ENCODE assay signal across 17 cellular contexts in the genomic region with DNA sequence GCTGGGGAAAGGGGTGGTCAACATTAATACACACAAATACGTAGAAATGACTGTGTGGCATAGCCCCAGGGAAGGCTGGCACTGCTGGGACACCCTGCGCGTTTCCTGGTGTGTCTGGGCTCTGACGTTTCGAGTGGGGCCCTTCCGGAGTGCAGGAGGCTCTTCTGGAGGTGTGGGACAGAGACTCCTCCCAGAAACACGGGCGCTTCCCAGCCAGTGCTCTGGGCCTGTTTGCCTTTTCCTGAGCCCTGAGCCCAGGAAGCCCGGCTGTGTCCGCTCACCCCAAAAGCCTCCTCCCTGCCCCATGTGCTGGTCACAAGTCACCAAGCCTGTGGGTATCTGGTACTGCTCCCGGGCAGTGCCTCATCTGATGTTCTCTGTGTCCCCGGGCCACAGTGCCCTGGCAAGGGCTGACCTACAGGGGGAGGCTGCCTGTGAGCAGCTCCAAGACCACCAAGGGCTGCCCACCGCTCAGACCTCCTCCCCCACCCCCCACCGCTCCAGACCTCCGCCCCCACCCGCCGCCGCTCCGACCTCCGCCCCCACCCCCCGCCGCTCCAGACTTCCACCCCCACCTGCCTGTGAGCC.
DNase-seq lines count a peak whose midpoint lies in the region; ATAC-seq, FAIRE-seq and TF ChIP-seq lines count a peak whose summit lies in the region.
"Had no signal": no experiment of that assay in that cellular context is flagged by ENCODE, and none has a peak within 500 bp of the region (broad histone marks: within the 10 kb centered on the region; RNA-seq: fewer than 3 reads in every experiment).

No MANE protein-coding gene starts in this region.

- no peak overlapping the region for H2BK12ac ChIP-seq in H9 (ENCODE audit: insufficient read length, low read depth, low read length)

- DNase-seq in Right ventricle myocardium inferior (ENCODE audit: missing footprints) (peak; percentile 45), left cardiac atrium (no peak), H9 (no peak), kidney (peak; percentile 49), psoas muscle (peak; percentile 7 to 29), T-helper 1 cell (no peak)
- DNase-seq: CD8-positive, alpha-beta T cell; COR-L47; DND-41; GDM1 had no signal

- peaks cover 3% of the 10 kb centered on the region for H3K23me2 ChIP-seq in H9 (ENCODE audit: insufficient read length, low read depth, low read length, poor library complexity, severe bottlenecking)

- no peak overlapping the region for H2BK15ac ChIP-seq in H9 (ENCODE audit: low read depth, low read length)

- no peak overlapping the region for H2BK120ac ChIP-seq in H9 (ENCODE audit: low read depth, low read length, poor library complexity, severe bottlenecking)

- intact Hi-C loops in Right ventricle myocardium inferior (cut with DNase I) (no loop called here), left cardiac atrium (cut with DNase I) (no loop called here), kidney (cut with DNase I) (no loop called here), psoas muscle (cut with DNase I) (no loop called here)

- H3K4me3 ChIP-seq in kidney (ENCODE audit: low read length in 2 of 2) (no peak overlapping the region), psoas muscle (no peak overlapping the region)
- H3K4me3 ChIP-seq: HAP-1 had no signal

- H2BK5ac ChIP-seq in H9 (ENCODE audit: insufficient read length, low read length): no peak overlapping the region

- no peaks in the 10 kb centered on the region for H3K79me2 ChIP-seq in H9 (ENCODE audit: insufficient read depth, low read length)

- no peak overlapping the region for H3K4me3 Mint-ChIP-seq in H9
- H3K4me3 Mint-ChIP-seq: CD14-positive monocyte; CD8-positive, alpha-beta T cell had no signal

- H3K4me1 Mint-ChIP-seq in H9: no peaks in the 10 kb centered on the region
- H3K4me1 Mint-ChIP-seq: CD14-positive monocyte had no signal

- H3K18ac ChIP-seq in H9 (ENCODE audit: insufficient read length, low read depth, low read length): no peak overlapping the region

- no CpG with 5 or more reads among the region's 22 CpGs for WGBS in H9 (ENCODE audit: extremely low coverage, insufficient read length, low lambda C conversion rate)
- WGBS in psoas muscle, 3 donors: 62 to 74% (median 71%) methylated on average over 15 to 21 of the region's 22 CpGs

- H3K9me3 ChIP-seq in H9 (ENCODE audit: control insufficient read depth, low read depth, low read length) (no peaks in the 10 kb centered on the region), kidney (ENCODE audit: control insufficient read depth in 1 of 2, low read length in 2 of 2) (no peaks in the 10 kb centered on the region), psoas muscle (no peaks in the 10 kb centered on the region)
- H3K9me3 ChIP-seq: HAP-1 had no signal

- H3T11ph ChIP-seq in H9 (ENCODE audit: low read length): no peak overlapping the region

- no peak overlapping the region for H3K4ac ChIP-seq in H9 (ENCODE audit: low read depth, low read length)

- no peak overlapping the region for H3K14ac ChIP-seq in H9 (ENCODE audit: insufficient read depth, low read length)

- H4K91ac ChIP-seq in H9 (ENCODE audit: insufficient read length, low read depth, low read length): no peak overlapping the region

- no peak overlapping the region for H2BK20ac ChIP-seq in H9 (ENCODE audit: low read depth, low read length, poor library complexity, severe bottlenecking)

- 0 out of 3 replicates have a peak, but pooled peaks have one; percentile 10 for TF ChIP-seq CTCF in H9 (conservative IDR thresholded peaks at IDR 0.05)
- TF ChIP-seq CTCF in kidney (IDR thresholded peaks at IDR 0.05; ENCODE audit: borderline replicate concordance, extremely low read depth, insufficient read depth): no peak
- TF ChIP-seq CTCF in psoas muscle (IDR thresholded peaks at IDR 0.05): no peak

- H3K4me2 ChIP-seq in H9 (ENCODE audit: insufficient read depth, insufficient read length, low read length): no peak overlapping the region

- H3K4me1 ChIP-seq in H9 (ENCODE audit: insufficient read depth, low read length): no peaks in the 10 kb centered on the region
- H3K4me1 ChIP-seq in kidney (ENCODE audit: control insufficient read depth in 1 of 2, insufficient read depth in 1 of 2, low read depth in 1 of 2, low read length in 2 of 2): no peaks in the 10 kb centered on the region
- H3K4me1 ChIP-seq in psoas muscle: no peaks in the 10 kb centered on the region
- H3K4me1 ChIP-seq: HAP-1 had no signal

- H2AK5ac ChIP-seq in H9 (ENCODE audit: insufficient read length, low read length): no peak overlapping the region

- H3K56ac ChIP-seq in H9 (ENCODE audit: insufficient read length, low read depth, low read length): no peak overlapping the region

- H3K27ac Mint-ChIP-seq in H9: no peak overlapping the region
- H3K27ac Mint-ChIP-seq: CD14-positive monocyte; CD8-positive, alpha-beta T cell had no signal

- H3K27ac ChIP-seq in H9 (ENCODE audit: insufficient read length, low read depth, low read length) (no peak overlapping the region), kidney (ENCODE audit: low read depth in 2 of 2, low read length in 2 of 2) (no peak overlapping the region), psoas muscle (no peak overlapping the region)
- H3K27ac ChIP-seq: 22Rv1 had no signal

- H3K9me3 Mint-ChIP-seq in H9: no peaks in the 10 kb centered on the region; a peak in 1 of 5 replicates
- H3K9me3 Mint-ChIP-seq: CD8-positive, alpha-beta T cell had no signal

- H3K27me3 ChIP-seq in H9 (ENCODE audit: insufficient read depth, low read length): no peaks in the 10 kb centered on the region
- H3K27me3 ChIP-seq in psoas muscle (ENCODE audit: insufficient read depth in 3 of 3, low read length in 2 of 3): peaks cover 0 to 1% (median 0%) of the 10 kb centered on the region in 3 donors

- H3K27me3 Mint-ChIP-seq in H9 (ENCODE audit: low read depth): no peaks in the 10 kb centered on the region

- no peaks in the 10 kb centered on the region for H4K20me1 ChIP-seq in H9 (ENCODE audit: control insufficient read depth, insufficient read depth, insufficient read length)

- no peak overlapping the region for H4K8ac ChIP-seq in H9 (replicated peaks; ENCODE audit: insufficient read length, low read depth, low read length)

- no peak for FAIRE-seq in kidney (lab: Jason Lieb, UNC)
- FAIRE-seq: GM12892, GM19239 had no signal

- H3K36me3 Mint-ChIP-seq in H9 (ENCODE audit: insufficient read depth in 1 of 3, low read depth in 3 of 3): no peaks in the 10 kb centered on the region
- H3K36me3 Mint-ChIP-seq: CD14-positive monocyte; CD8-positive, alpha-beta T cell had no signal

- H3K79me1 ChIP-seq in H9 (ENCODE audit: insufficient read depth, low read depth, low read length, poor library complexity, severe bottlenecking): no peaks in the 10 kb centered on the region

- no peak overlapping the region for H3K23ac ChIP-seq in H9 (ENCODE audit: insufficient read length, low read depth, low read length)

- no peak overlapping the region for H4K5ac ChIP-seq in H9 (ENCODE audit: insufficient read length, low read depth, low read length)

- H3K9ac ChIP-seq in H9 (ENCODE audit: extremely low read depth, insufficient read length, low read length): no peak overlapping the region
- H3K9ac ChIP-seq in kidney (ENCODE audit: low read length in 2 of 2): no peak overlapping the region

- no peak for ATAC-seq in Right ventricle myocardium inferior
- no peak for ATAC-seq in left cardiac atrium
- no peak for ATAC-seq in psoas muscle
- ATAC-seq in HG02852 (IDR thresholded peaks at IDR 0.05; ENCODE audit: unreplicated experiment): no peak
- ATAC-seq in GM19328 (IDR thresholded peaks at IDR 0.05; ENCODE audit: unreplicated experiment): no peak
- ATAC-seq: CD8-positive, alpha-beta T cell had no signal

- H3K36me3 ChIP-seq in kidney (ENCODE audit: control insufficient read depth in 1 of 2, insufficient read depth in 2 of 2, low read length in 2 of 2): no peaks in the 10 kb centered on the region
- no peaks in the 10 kb centered on the region for H3K36me3 ChIP-seq in psoas muscle (ENCODE audit: insufficient read depth in 1 of 2, low read depth in 1 of 2)
- H3K36me3 ChIP-seq: HAP-1 had no signal

- H2AFZ ChIP-seq in H9 (ENCODE audit: low read length): no peak overlapping the region

Comparison
In these comparisons a context has a peak if more than half of its experiments do, and no peak if none do; other contexts are left out.
1. DNase-seq: peak in Right ventricle myocardium inferior (single experiment), kidney (single experiment) and psoas muscle (2 of 2); none in left cardiac atrium (single experiment), H9 (single experiment) and T-helper 1 cell (0 of 5).